ENCODE assay signal across 10 cellular contexts in the genomic region with DNA sequence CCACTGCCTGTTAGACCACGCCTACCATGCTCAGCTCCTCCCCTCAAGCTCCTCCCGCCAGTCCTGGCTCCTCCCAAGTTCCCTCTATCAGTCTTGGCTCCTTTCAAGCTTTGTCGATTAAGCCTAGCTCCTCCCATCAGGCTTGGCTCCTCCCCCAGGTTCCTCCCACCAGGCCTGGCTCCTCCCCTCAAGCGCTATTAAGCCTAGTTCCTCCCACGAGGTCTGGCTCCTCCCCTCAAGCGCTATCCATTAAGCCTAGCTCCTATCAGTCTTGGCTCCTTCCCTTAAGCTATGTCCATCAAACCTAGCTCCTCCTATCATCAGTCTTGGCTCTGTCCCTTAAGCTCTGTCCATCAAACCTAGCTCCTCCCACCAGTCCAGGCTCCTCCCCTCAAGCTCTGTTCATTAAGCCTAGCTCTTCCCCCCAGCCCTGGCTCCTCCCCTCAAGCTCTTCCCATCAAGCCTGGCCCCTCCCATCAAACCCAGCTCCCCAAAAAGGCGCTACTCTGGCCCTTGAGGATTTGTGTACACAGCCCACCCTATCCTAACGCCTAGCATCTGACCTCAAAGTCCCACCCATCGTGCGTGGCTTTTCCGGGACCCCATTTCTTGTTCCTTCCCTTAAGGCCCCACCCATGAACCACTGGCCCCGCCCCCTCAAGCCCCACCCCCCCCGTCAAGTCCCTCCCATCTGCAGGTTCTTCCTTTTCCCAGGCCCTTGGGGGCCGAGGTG. TPM values are rescaled to one million over a fixed set of nuclear protein-coding genes. Genes with fewer than 3 reads are reported as not detected.
DNase-seq lines count a peak whose midpoint lies in the region; ATAC-seq and TF ChIP-seq lines count a peak whose summit lies in the region.
"Had no signal": no experiment of that assay in that cellular context is flagged by ENCODE, and none has a peak within 500 bp of the region (broad histone marks: within the 10 kb centered on the region; RNA-seq: fewer than 3 reads in every experiment).

No MANE protein-coding gene starts in this region.

- intact Hi-C loops in uterus (cut with DNase I; ENCODE audit: low total_unique reads): no loop called here

- H3K9me3 Mint-ChIP-seq in effector memory CD8-positive, alpha-beta T cell: peaks cover 0 to 1% of the 10 kb centered on the region in 2 donors
- H3K9me3 Mint-ChIP-seq in stimulated activated naive CD8-positive, alpha-beta T cell treated with anti-CD3 and anti-CD28 coated beads, Interleukin-15, amount 100 ng/mL, for 72 hours: peaks cover 0 to 12% of the 10 kb centered on the region in 2 donors
- H3K9me3 Mint-ChIP-seq: central memory CD8-positive, alpha-beta T cell had no signal

- no peak for TF ChIP-seq POLR2A in uterus (IDR thresholded peaks at IDR 0.05)

- no peaks in the 10 kb centered on the region for H3K9me3 ChIP-seq in uterus

- no peaks in the 10 kb centered on the region for H3K36me3 Mint-ChIP-seq in effector memory CD8-positive, alpha-beta T cell (ENCODE audit: insufficient read depth)

- ATAC-seq in effector memory CD8-positive, alpha-beta T cell (replicated peaks): peak; percentile 48
- peak; percentile 62 for ATAC-seq in stimulated activated naive CD8-positive, alpha-beta T cell treated with anti-CD3 and anti-CD28 coated beads, Interleukin-15, amount 100 ng/mL, for 72 hours
- ATAC-seq in HG03520 (IDR thresholded peaks at IDR 0.05; ENCODE audit: unreplicated experiment): no peak

- H3K4me3 Mint-ChIP-seq in effector memory CD8-positive, alpha-beta T cell: no peak overlapping the region
- H3K4me3 Mint-ChIP-seq in stimulated activated naive CD8-positive, alpha-beta T cell treated with anti-CD3 and anti-CD28 coated beads, Interleukin-15, amount 100 ng/mL, for 72 hours: no peak overlapping the region
- H3K4me3 Mint-ChIP-seq: central memory CD8-positive, alpha-beta T cell had no signal

- peak; percentile 62 for DNase-seq in stimulated activated CD4-positive, alpha-beta T cell treated with anti-CD3 and anti-CD28 coated beads, Interleukin-15, amount 100 ng/mL, for 24 hours
- DNase-seq in stimulated activated CD4-positive, alpha-beta T cell treated with anti-CD3 and anti-CD28 coated beads, Interleukin-4, amount 100 ng/mL, for 1 hour: no peak
- DNase-seq in RKO (ENCODE audit: low spot score) (peak; percentile 73), globus pallidus (ENCODE audit: low spot score) (no peak), uterus (no peak)
- DNase-seq in effector memory CD8-positive, alpha-beta T cell: peak in 1 of 3 experiments; percentile 21
- DNase-seq in stimulated activated naive CD8-positive, alpha-beta T cell treated with anti-CD3 and anti-CD28 coated beads, Interleukin-15, amount 100 ng/mL, for 72 hours: peak in 1 of 2 donors; percentile 31
- DNase-seq: NCI-H1105 treated with DMSO at 0.1 percent for 48 hours had no signal

- H3K27ac ChIP-seq in uterus: no peak overlapping the region

- peaks cover 0 to 3% of the 10 kb centered on the region in 2 donors for H3K4me1 Mint-ChIP-seq in effector memory CD8-positive, alpha-beta T cell (ENCODE audit: low read depth in 2 of 2)
- H3K4me1 Mint-ChIP-seq in stimulated activated naive CD8-positive, alpha-beta T cell treated with anti-CD3 and anti-CD28 coated beads, Interleukin-15, amount 100 ng/mL, for 72 hours: peaks cover 6% of the 10 kb centered on the region
- H3K4me1 Mint-ChIP-seq: central memory CD8-positive, alpha-beta T cell had no signal

- H3K27me3 ChIP-seq in uterus: peaks cover 0 to 3% of the 10 kb centered on the region in 2 donors

- H3K27ac Mint-ChIP-seq in effector memory CD8-positive, alpha-beta T cell: no peak overlapping the region
- no peak overlapping the region for H3K27ac Mint-ChIP-seq in stimulated activated naive CD8-positive, alpha-beta T cell treated with anti-CD3 and anti-CD28 coated beads, Interleukin-15, amount 100 ng/mL, for 72 hours

- H3K36me3 ChIP-seq in uterus: no peaks in the 10 kb centered on the region

- H3K4me3 ChIP-seq in uterus: no peak overlapping the region

- TF ChIP-seq CTCF in uterus (IDR thresholded peaks at IDR 0.05): no peak

- no peaks in the 10 kb centered on the region for H3K4me1 ChIP-seq in uterus

- peaks cover 32 to 47% of the 10 kb centered on the region in 2 donors for H3K27me3 Mint-ChIP-seq in effector memory CD8-positive, alpha-beta T cell
- peaks cover 38% of the 10 kb centered on the region for H3K27me3 Mint-ChIP-seq in stimulated activated naive CD8-positive, alpha-beta T cell treated with anti-CD3 and anti-CD28 coated beads, Interleukin-15, amount 100 ng/mL, for 72 hours

RNA-seq across cellular contexts. Expression of gene CAMSAP3, which starts 10.0 kb away (rescaled TPM):
- total RNA-seq in uterus: 1 to 10 TPM in 1 of 4 donors, under 1 TPM in 3; 0.26 to 3.5 (median 0.47) TPM

RNA-seq across cellular contexts. Expression of gene XAB2, which starts 23.7 kb away (rescaled TPM):
- total RNA-seq in uterus: 10 to 100 TPM in 3 of 4 donors, 1 to 10 TPM in 1; 10.0 to 41.7 (median 32.2) TPM

RNA-seq across cellular contexts. Expression of gene PET100, which starts 23.9 kb away (rescaled TPM):
- total RNA-seq in uterus: 10 to 100 TPM in 1 of 4 donors, 1 to 10 TPM in 2, not detected in 1; 5.9 to 59.9 (median 6.5) TPM

RNA-seq across cellular contexts. Expression of gene PCP2, which starts 27.9 kb away (rescaled TPM):
- total RNA-seq in uterus: not detected

RNA-seq across cellular contexts. Expression of gene STXBP2, which starts 31.3 kb away (rescaled TPM):
- 10 to 100 TPM in 1 of 4 donors, 1 to 10 TPM in 2, not detected in 1; 2.4 to 10.3 (median 8.2) TPM for total RNA-seq in uterus

Comparison
In these comparisons a context has a peak if more than half of its experiments do, and no peak if none do; other contexts are left out.
1. DNase-seq: peak in stimulated activated CD4-positive, alpha-beta T cell treated with anti-CD3 and anti-CD28 coated beads, Interleukin-15, amount 100 ng/mL, for 24 hours (single experiment) and RKO (single experiment); none in stimulated activated CD4-positive, alpha-beta T cell treated with anti-CD3 and anti-CD28 coated beads, Interleukin-4, amount 100 ng/mL, for 1 hour (single experiment), globus pallidus (single experiment) and uterus (0 of 2).